ENCODE assay signal across 31 cellular contexts in genomic region chr6:137692308-137692707, GRCh38.
"Had no signal": no experiment of that assay in that cellular context is flagged by ENCODE, and none has a peak within 500 bp of the region (broad histone marks: within the 10 kb centered on the region; RNA-seq: fewer than 3 reads in every experiment).

No MANE protein-coding gene starts in this region.

- FAIRE-seq: TTC549 had no signal

- H3K4me1 ChIP-seq: ascending aorta, breast epithelium had no signal

- DNase-seq: activated B cell treated with CpG ODN at 0.5 μM for 24 hours; activated CD4-positive, alpha-beta memory T cell treated with anti-CD3 and anti-CD28 coated beads for 36 hours; activated CD4-positive, alpha-beta T cell treated with anti-CD3 and anti-CD28 coated beads for 4 hours; activated CD4-positive, alpha-beta T cell treated with anti-CD3 and anti-CD28 coated beads, Interleukin-2, amount 10 ng/mL, durations not matched to agents 24 days and 14 days; activated CD4-positive, alpha-beta T cell treated with anti-CD3 and anti-CD28 coated beads, Interleukin-2, amount 50 U/mL, for 1 hour; activated CD4-positive, alpha-beta T cell treated with anti-CD3 and anti-CD28 coated beads, Interleukin-2, amount 50 U/mL, for 4 hours; activated CD4-positive, CD25-positive, alpha-beta regulatory T cell treated with anti-CD3 and anti-CD28 coated beads, Interleukin-2, amount 50 U/mL, for 72 hours; activated CD8-positive, alpha-beta memory T cell treated with anti-CD3 and anti-CD28 coated beads, Interleukin-2, amount 50 U/mL, for 4 hours; activated CD8-positive, alpha-beta T cell treated with anti-CD3 and anti-CD28 coated beads for 36 hours; activated effector memory CD4-positive, alpha-beta T cell treated with Interleukin-2 at 50 U/mL for 16 hours; activated gamma-delta T cell; activated naive CD4-positive, alpha-beta T cell treated with anti-CD3 and anti-CD28 coated beads, Interleukin-2, amount 10 ng/mL, durations not matched to agents 7 days and 5 days; activated naive CD4-positive, alpha-beta T cell treated with Interleukin-2 at 50 U/mL for 16 hours; activated naive CD8-positive, alpha-beta T cell treated with anti-CD3 and anti-CD28 coated beads, Interleukin-2, amount 10 ng/mL, durations not matched to agents 7 days and 5 days; activated naive CD8-positive, alpha-beta T cell treated with anti-CD3 and anti-CD28 coated beads, Interleukin-2, amount 50 U/mL, for 24 hours; activated T-cell treated with anti-CD3 and anti-CD28 coated beads for 4 hours; activated T-cell treated with anti-CD3 and anti-CD28 coated beads, Interleukin-2, amount 50 U/mL, for 1 hour; activated T-cell treated with anti-CD3 and anti-CD28 coated beads, Interleukin-2, amount 50 U/mL, for 4 hours; amygdala; anterior cingulate cortex; body of pancreas; central memory CD4-positive, alpha-beta T cell; SW 1271; T-helper 1 cell; T-helper 2 cell; T-helper 9 cell had no signal

- ATAC-seq: activated CD8-positive, alpha-beta T cell treated with anti-CD3 and anti-CD28 coated beads for 36 hours; activated naive CD8-positive, alpha-beta T cell treated with anti-CD3 and anti-CD28 coated beads, Interleukin-2, amount 50 U/mL, for 24 hours; activated T-cell treated with anti-CD3 and anti-CD28 coated beads, Interleukin-2, amount 50 U/mL, for 4 hours; body of pancreas had no signal

- H3K27me3 ChIP-seq: ascending aorta, body of pancreas, brain microvascular endothelial cell, breast epithelium had no signal

- H3K4me3 ChIP-seq: ascending aorta, body of pancreas, breast epithelium had no signal

- H3K36me3 ChIP-seq: ascending aorta, brain microvascular endothelial cell, breast epithelium had no signal

- H3K9me3 ChIP-seq: ascending aorta, body of pancreas, breast epithelium had no signal

- H3K27ac ChIP-seq: ascending aorta, body of pancreas, brain microvascular endothelial cell, breast epithelium, VCaP had no signal
